ENCODE assay signal across 2 cellular contexts in genomic region chr13:46531953-46532352, GRCh38.
TF ChIP-seq lines count a peak whose summit lies in the region.

No MANE protein-coding gene starts in this region.

TF ChIP-seq in A549, 52 proteins besides CTCF, POLR2A, EP300 and RAD21 (continued from another document):
- TF ChIP-seq PBX3 (IDR thresholded peaks at IDR 0.05), result no peak
- no peak for TF ChIP-seq TFCP2L1 (CRISPR knock-in tag; IDR thresholded peaks at IDR 0.05)

TF ChIP-seq in GM12878, 131 proteins besides CTCF, POLR2A, EP300 and RAD21:
- TF ChIP-seq ATF2 (IDR thresholded peaks at IDR 0.05; ENCODE audit: low read length), result no peak
- TF ChIP-seq RELA (IDR thresholded peaks at IDR 0.05; ENCODE audit: borderline replicate concordance, partially characterized antibody), result no peak
- TF ChIP-seq CBX3 (IDR thresholded peaks at IDR 0.05; ENCODE audit: borderline replicate concordance, low read depth), result no peak
- no peak for TF ChIP-seq HSF1 (IDR thresholded peaks at IDR 0.05; ENCODE audit: low read depth, low read length)
- TF ChIP-seq REST (IDR thresholded peaks at IDR 0.05; ENCODE audit: low read depth, low read length), result no peak
